In genomic region chr1:113505357-113505756, GRCh38 we compare ENCODE assay signal across 39 cellular contexts.
"Had no signal": no experiment of that assay in that cellular context is flagged by ENCODE, and none has a peak within 500 bp of the region (broad histone marks: within the 10 kb centered on the region; RNA-seq: fewer than 3 reads in every experiment).

No MANE protein-coding gene starts in this region.

- H3K27me3 Mint-ChIP-seq: activated naive CD4-positive, alpha-beta T cell treated with anti-CD3 and anti-CD28 coated beads, Interleukin-2, amount 10 ng/mL, durations not matched to agents 7 days and 5 days; activated naive CD4-positive, alpha-beta T cell treated with anti-CD3 and anti-CD28 coated beads, Interleukin-2, amount 50 U/mL, for 24 hours; activated naive CD8-positive, alpha-beta T cell; activated naive CD8-positive, alpha-beta T cell treated with anti-CD3 and anti-CD28 coated beads for 36 hours; activated naive CD8-positive, alpha-beta T cell treated with anti-CD3 and anti-CD28 coated beads, Interleukin-2, amount 10 ng/mL, durations not matched to agents 7 days and 5 days; activated naive CD8-positive, alpha-beta T cell treated with anti-CD3 and anti-CD28 coated beads, Interleukin-2, amount 50 U/mL, for 24 hours; activated T-helper 17 cell treated with anti-CD3 and anti-CD28 coated beads, Interleukin-2, amount 50 U/mL, for 72 hours; brain; central memory CD8-positive, alpha-beta T cell had no signal

- H3K4me3 ChIP-seq: adrenal gland, ascending aorta, body of pancreas, breast epithelium, cardiac muscle cell had no signal

- H3K27me3 ChIP-seq: adrenal gland, ascending aorta, body of pancreas, brain microvascular endothelial cell, breast epithelium, cardiac muscle cell had no signal

- ATAC-seq: activated naive CD4-positive, alpha-beta T cell treated with anti-CD3 and anti-CD28 coated beads, Interleukin-2, amount 50 U/mL, for 72 hours; activated naive CD8-positive, alpha-beta T cell treated with anti-CD3 and anti-CD28 coated beads, Interleukin-2, amount 50 U/mL, for 24 hours; activated T-cell treated with anti-CD3 and anti-CD28 coated beads, Interleukin-2, amount 50 U/mL, for 4 hours; activated T-cell treated with anti-CD3 and anti-CD28 coated beads, Interleukin-2, amount 50 U/mL, for 72 hours; activated T-helper 17 cell treated with anti-CD3 and anti-CD28 coated beads, Interleukin-2, amount 50 U/mL, for 72 hours; body of pancreas had no signal

- DNase-seq: activated effector memory CD4-positive, alpha-beta T cell treated with anti-CD3 and anti-CD28 coated beads, Interleukin-2, amount 50 U/mL, for 16 hours; activated effector memory CD4-positive, alpha-beta T cell treated with Interleukin-2 at 50 U/mL for 16 hours; activated gamma-delta T cell; activated gamma-delta T cell treated with Interleukin-2 at 50 U/mL for 16 hours; activated naive CD4-positive, alpha-beta T cell; activated naive CD4-positive, alpha-beta T cell treated with anti-CD3 and anti-CD28 coated beads for 36 hours; activated naive CD4-positive, alpha-beta T cell treated with anti-CD3 and anti-CD28 coated beads, Interleukin-2, amount 10 ng/mL, durations not matched to agents 7 days and 5 days; activated naive CD4-positive, alpha-beta T cell treated with anti-CD3 and anti-CD28 coated beads, Interleukin-2, amount 50 U/mL, for 16 hours; activated naive CD4-positive, alpha-beta T cell treated with Interleukin-2 at 50 U/mL for 16 hours; activated naive CD8-positive, alpha-beta T cell treated with anti-CD3 and anti-CD28 coated beads for 36 hours; activated naive CD8-positive, alpha-beta T cell treated with anti-CD3 and anti-CD28 coated beads, Interleukin-2, amount 10 ng/mL, durations not matched to agents 7 days and 5 days; activated naive CD8-positive, alpha-beta T cell treated with anti-CD3 and anti-CD28 coated beads, Interleukin-2, amount 50 U/mL, for 24 hours; activated T-cell treated with anti-CD3 and anti-CD28 coated beads, Interleukin-2, amount 50 U/mL, for 4 hours; activated T-cell treated with anti-CD3 and anti-CD28 coated beads, Interleukin-2, amount 50 U/mL, for 48 hours; activated T-cell treated with anti-CD3 and anti-CD28 coated beads, Interleukin-2, amount 50 U/mL, for 72 hours; adrenal gland; amniotic stem cell; amygdala; anterior cingulate cortex; aorta; body of pancreas; brain microvascular endothelial cell; caudate nucleus; central memory CD4-positive, alpha-beta T cell; cerebellar nuclear complex had no signal

- H3K4me1 ChIP-seq: adrenal gland, ascending aorta, breast epithelium had no signal

- H3K4me3 Mint-ChIP-seq: activated naive CD4-positive, alpha-beta T cell treated with anti-CD3 and anti-CD28 coated beads for 36 hours; activated naive CD4-positive, alpha-beta T cell treated with anti-CD3 and anti-CD28 coated beads, Interleukin-2, amount 10 ng/mL, durations not matched to agents 7 days and 5 days; activated naive CD4-positive, alpha-beta T cell treated with anti-CD3 and anti-CD28 coated beads, Interleukin-2, amount 50 U/mL, for 24 hours; activated naive CD8-positive, alpha-beta T cell; activated naive CD8-positive, alpha-beta T cell treated with anti-CD3 and anti-CD28 coated beads for 36 hours; activated naive CD8-positive, alpha-beta T cell treated with anti-CD3 and anti-CD28 coated beads, Interleukin-2, amount 10 ng/mL, durations not matched to agents 7 days and 5 days; activated naive CD8-positive, alpha-beta T cell treated with anti-CD3 and anti-CD28 coated beads, Interleukin-2, amount 50 U/mL, for 24 hours; activated T-cell treated with anti-CD3 and anti-CD28 coated beads, Interleukin-2, amount 50 U/mL, for 4 hours; activated T-cell treated with anti-CD3 and anti-CD28 coated beads, Interleukin-2, amount 50 U/mL, for 72 hours; activated T-helper 1 cell treated with anti-CD3 and anti-CD28 coated beads, Interleukin-12 subunit alpha, Interleukin-12 subunit beta, Interleukin-2, Interleukin-4 antibody, amounts not matched to agents 30 ng/mL and 10 ng/mL and 1 ng/mL, durations not matched to agents 14 hours and 24 hours and 36 hours; activated T-helper 17 cell treated with anti-CD3 and anti-CD28 coated beads, Interleukin-2, amount 50 U/mL, for 72 hours; brain; central memory CD8-positive, alpha-beta T cell had no signal

- H3K36me3 ChIP-seq: adrenal gland, ascending aorta, brain microvascular endothelial cell, breast epithelium, cardiac muscle cell had no signal

- H3K9me3 Mint-ChIP-seq: activated naive CD8-positive, alpha-beta T cell treated with anti-CD3 and anti-CD28 coated beads, Interleukin-2, amount 10 ng/mL, durations not matched to agents 7 days and 5 days had no signal

- H3K27ac ChIP-seq: adrenal gland, ascending aorta, body of pancreas, brain microvascular endothelial cell, breast epithelium, cardiac muscle cell had no signal

- H3K9me3 ChIP-seq: adrenal gland, body of pancreas had no signal

- FAIRE-seq: astrocyte, bronchial epithelial cell, colon had no signal

- H3K27ac Mint-ChIP-seq: activated naive CD4-positive, alpha-beta T cell treated with anti-CD3 and anti-CD28 coated beads for 36 hours; activated naive CD4-positive, alpha-beta T cell treated with anti-CD3 and anti-CD28 coated beads, Interleukin-2, amount 10 ng/mL, durations not matched to agents 7 days and 5 days; activated naive CD4-positive, alpha-beta T cell treated with anti-CD3 and anti-CD28 coated beads, Interleukin-2, amount 50 U/mL, for 24 hours; activated naive CD4-positive, alpha-beta T cell treated with anti-CD3 and anti-CD28 coated beads, Interleukin-2, amount 50 U/mL, for 72 hours; activated naive CD8-positive, alpha-beta T cell; activated naive CD8-positive, alpha-beta T cell treated with anti-CD3 and anti-CD28 coated beads for 36 hours; activated naive CD8-positive, alpha-beta T cell treated with anti-CD3 and anti-CD28 coated beads, Interleukin-2, amount 10 ng/mL, durations not matched to agents 7 days and 5 days; activated naive CD8-positive, alpha-beta T cell treated with anti-CD3 and anti-CD28 coated beads, Interleukin-2, amount 50 U/mL, for 24 hours; activated T-cell treated with anti-CD3 and anti-CD28 coated beads, Interleukin-2, amount 50 U/mL, for 72 hours; activated T-helper 1 cell treated with anti-CD3 and anti-CD28 coated beads, Interleukin-12 subunit alpha, Interleukin-12 subunit beta, Interleukin-2, Interleukin-4 antibody, amounts not matched to agents 30 ng/mL and 10 ng/mL and 1 ng/mL, durations not matched to agents 14 hours and 24 hours and 36 hours; activated T-helper 17 cell treated with anti-CD3 and anti-CD28 coated beads, Interleukin-2, amount 50 U/mL, for 72 hours; activated T-helper 2 cell treated with anti-CD3 and anti-CD28 coated beads, Interferon-gamma antibody, Interleukin-2, Interleukin-4, amounts not matched to agents 10 μg/mL and 5 μg/mL and 100 μg/mL, durations not matched to agents 14 hours and 24 hours and 36 hours; brain had no signal

- H3K4me1 Mint-ChIP-seq: activated naive CD4-positive, alpha-beta T cell treated with anti-CD3 and anti-CD28 coated beads, Interleukin-2, amount 10 ng/mL, durations not matched to agents 7 days and 5 days; activated naive CD4-positive, alpha-beta T cell treated with anti-CD3 and anti-CD28 coated beads, Interleukin-2, amount 50 U/mL, for 24 hours; activated naive CD8-positive, alpha-beta T cell treated with anti-CD3 and anti-CD28 coated beads for 36 hours; activated naive CD8-positive, alpha-beta T cell treated with anti-CD3 and anti-CD28 coated beads, Interleukin-2, amount 10 ng/mL, durations not matched to agents 7 days and 5 days; activated naive CD8-positive, alpha-beta T cell treated with anti-CD3 and anti-CD28 coated beads, Interleukin-2, amount 50 U/mL, for 24 hours; brain; central memory CD8-positive, alpha-beta T cell had no signal

- H3K36me3 Mint-ChIP-seq: activated naive CD4-positive, alpha-beta T cell treated with anti-CD3 and anti-CD28 coated beads, Interleukin-2, amount 10 ng/mL, durations not matched to agents 7 days and 5 days; activated naive CD8-positive, alpha-beta T cell treated with anti-CD3 and anti-CD28 coated beads for 36 hours; activated naive CD8-positive, alpha-beta T cell treated with anti-CD3 and anti-CD28 coated beads, Interleukin-2, amount 10 ng/mL, durations not matched to agents 7 days and 5 days had no signal
